ENCODE assay signal across 2 cellular contexts in genomic region chr2:203685081-203685621, GRCh38.
TF ChIP-seq lines count a peak whose summit lies in the region.

No MANE protein-coding gene starts in this region.

TF ChIP-seq in liver, 16 proteins besides CTCF, POLR2A, EP300 and RAD21:
- TF ChIP-seq SP1 (IDR thresholded peaks at IDR 0.05) = peak; percentile 14
- no peak for TF ChIP-seq JUND (IDR thresholded peaks at IDR 0.05)
- TF ChIP-seq RXRA (IDR thresholded peaks at IDR 0.05) = no peak
- TF ChIP-seq ATF3 (IDR thresholded peaks at IDR 0.05) = no peak
- TF ChIP-seq NR2F2 (IDR thresholded peaks at IDR 0.05) = peak; percentile 60
- TF ChIP-seq FOXA2 (IDR thresholded peaks at IDR 0.05) = no peak
- TF ChIP-seq HNF4G (IDR thresholded peaks at IDR 0.05) = no peak
- no peak for TF ChIP-seq HNF4A (conservative IDR thresholded peaks at IDR 0.05)

TF ChIP-seq in HepG2, 621 proteins besides CTCF, POLR2A, EP300 and RAD21:
- no peak for TF ChIP-seq KAT8 (CRISPR knock-in tag; IDR thresholded peaks at IDR 0.05)
- no peak for TF ChIP-seq ZNF274 (CRISPR knock-in tag; IDR thresholded peaks at IDR 0.05)
- TF ChIP-seq SMAD9 (CRISPR knock-in tag; IDR thresholded peaks at IDR 0.05) = no peak
- no peak for TF ChIP-seq NR2F2 (IDR thresholded peaks at IDR 0.05; ENCODE audit: borderline replicate concordance, low read depth)
- TF ChIP-seq CCDC6 (CRISPR knock-in tag; IDR thresholded peaks at IDR 0.05) = no peak
- no peak for TF ChIP-seq RNF2 (conservative IDR thresholded peaks at IDR 0.05; ENCODE audit: low read depth)
- TF ChIP-seq PLRG1 (conservative IDR thresholded peaks at IDR 0.05) = no peak
- TF ChIP-seq ZNF710 (CRISPR knock-in tag; IDR thresholded peaks at IDR 0.05; ENCODE audit: borderline replicate concordance) = no peak
TF ChIP-seq in HepG2: peak in this region for 0.
